In the genomic region with DNA sequence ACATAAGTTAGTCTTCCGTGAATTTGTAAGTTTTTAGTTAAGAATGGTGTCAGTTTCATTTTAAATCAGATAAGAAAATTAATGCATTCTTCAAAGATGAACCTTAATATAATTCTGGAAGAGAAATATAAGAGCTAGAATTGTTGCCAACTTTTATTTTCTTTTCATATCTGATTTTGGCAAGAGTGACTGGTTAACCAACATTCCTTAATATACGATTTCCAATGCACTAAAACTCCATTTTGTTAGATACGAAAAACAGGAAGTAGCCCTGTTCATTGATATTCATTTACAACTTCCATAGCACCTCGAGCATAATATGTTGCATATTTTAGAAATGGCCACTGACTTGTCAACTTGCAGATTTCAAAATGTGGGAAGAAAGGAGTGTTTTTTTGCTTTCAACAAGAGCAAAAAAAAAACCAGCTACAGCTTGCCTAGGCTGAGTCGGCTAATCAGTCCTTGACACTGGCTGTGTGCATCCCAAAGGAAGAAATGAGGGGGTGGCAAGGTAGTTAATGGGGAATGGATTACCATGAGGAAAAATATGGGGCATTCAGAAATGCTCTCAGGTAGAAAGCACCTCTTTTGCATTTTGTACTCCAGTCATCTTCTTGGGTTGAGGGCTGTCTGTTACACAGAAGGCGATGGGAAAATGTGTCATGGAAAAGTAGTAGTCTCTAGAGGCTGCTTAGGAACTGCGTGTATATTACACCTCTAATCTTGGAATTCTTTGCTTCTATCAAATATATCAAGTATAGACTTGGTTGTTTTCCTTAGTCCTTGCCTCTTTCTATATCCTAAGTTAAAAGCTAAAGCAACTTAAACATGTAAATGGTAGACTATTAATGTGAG, we compare ENCODE assay signal across 9 cellular contexts. TPM values are rescaled to one million over a fixed set of nuclear protein-coding genes. Genes with fewer than 3 reads are reported as not detected.
DNase-seq lines count a peak whose midpoint lies in the region; ATAC-seq and TF ChIP-seq lines count a peak whose summit lies in the region.
"Had no signal": no experiment of that assay in that cellular context is flagged by ENCODE, and none has a peak within 500 bp of the region (broad histone marks: within the 10 kb centered on the region; RNA-seq: fewer than 3 reads in every experiment).

No MANE protein-coding gene starts in this region.

- peaks cover 9% of the 10 kb centered on the region for H4K20me1 ChIP-seq in DOHH2 (ENCODE audit: control insufficient read depth, insufficient read depth, low read depth, low read length)
- peaks cover 72% of the 10 kb centered on the region for H4K20me1 ChIP-seq in neural progenitor cell (ENCODE audit: low read depth)

- H3K4me2 ChIP-seq in DOHH2 (ENCODE audit: low read length) (peak overlapping the region; percentile 93), neural progenitor cell (no peak overlapping the region)

- H3K9me3 Mint-ChIP-seq in chondrocyte (ENCODE audit: low read depth) (no peaks in the 10 kb centered on the region), nephron (no peaks in the 10 kb centered on the region), neural progenitor cell (no peaks in the 10 kb centered on the region)

- H2AFZ ChIP-seq in neural progenitor cell (replicated peaks), result no peak overlapping the region

- peak overlapping the region; percentile 65 for H3K4me3 Mint-ChIP-seq in chondrocyte (ENCODE audit: unreplicated experiment)
- H3K4me3 Mint-ChIP-seq in nephron, result peak overlapping the region; percentile 70 to 87 (median 83)
- no peak overlapping the region for H3K4me3 Mint-ChIP-seq in neural progenitor cell

- H3K4me1 ChIP-seq in DOHH2 (ENCODE audit: control insufficient read depth, low read length) (peaks cover 41% of the 10 kb centered on the region), neural progenitor cell (peaks cover 12% of the 10 kb centered on the region)

- H3K9me3 ChIP-seq in DOHH2 (ENCODE audit: control insufficient read depth, insufficient read depth, low read length) (no peaks in the 10 kb centered on the region), neural progenitor cell (ENCODE audit: low read depth) (no peaks in the 10 kb centered on the region)

- H3K4me3 ChIP-seq in DOHH2 (ENCODE audit: low read length), result peak overlapping the region; percentile 88
- no peak overlapping the region for H3K4me3 ChIP-seq in neural progenitor cell

- no peak overlapping the region for H3K9ac ChIP-seq in neural progenitor cell

- H3F3A ChIP-seq in DOHH2 (ENCODE audit: control insufficient read depth, insufficient read depth) (peaks cover 9% of the 10 kb centered on the region; the same call in 1 of the 2 replicates), neural progenitor cell (ENCODE audit: low read depth) (peaks cover 17% of the 10 kb centered on the region)

- peak; percentile 49 for DNase-seq in NOMO-1 treated with DMSO at 0.1 percent for 48 hours (lab: John Stamatoyannopoulos, UW; ENCODE audit: unreplicated experiment)
- DNase-seq in chondrocyte (ENCODE audit: low spot score), result no peak
- DNase-seq in T-helper 9 cell, result no peak
- no peak for DNase-seq in NCI-H524 treated with DMSO at 0.1 percent for 48 hours (lab: John Stamatoyannopoulos, UW)
- no peak for DNase-seq in neural progenitor cell (ENCODE audit: low spot score)
- DNase-seq: NCI-H1417 treated with DMSO at 0.1 percent for 48 hours had no signal

- H3K27me3 Mint-ChIP-seq in chondrocyte (ENCODE audit: low read depth) (no peaks in the 10 kb centered on the region), nephron (ENCODE audit: low read depth) (peaks cover 4% of the 10 kb centered on the region), neural progenitor cell (ENCODE audit: insufficient read depth, low read depth) (peaks cover 6% of the 10 kb centered on the region)

- TF ChIP-seq CTCF in DOHH2 (IDR thresholded peaks at IDR 0.05; ENCODE audit: low read depth, low read length, poor library complexity, severe bottlenecking) (no peak), chondrocyte (IDR thresholded peaks at IDR 0.05) (no peak), nephron (IDR thresholded peaks at IDR 0.05; ENCODE audit: unreplicated experiment in 3 of 3) (no peak), neural progenitor cell (IDR thresholded peaks at IDR 0.05) (no peak)

- ATAC-seq in HG02938 (IDR thresholded peaks at IDR 0.05; ENCODE audit: unreplicated experiment), result no peak

- H3K36me3 Mint-ChIP-seq in chondrocyte (ENCODE audit: low read depth) (no peaks in the 10 kb centered on the region), nephron (ENCODE audit: low read depth) (peaks cover 18% of the 10 kb centered on the region), neural progenitor cell (peaks cover 15% of the 10 kb centered on the region)

- H3K27ac Mint-ChIP-seq in chondrocyte (ENCODE audit: unreplicated experiment), result peak overlapping the region; percentile 83
- peak overlapping the region; percentile 90 to 97 (median 95) for H3K27ac Mint-ChIP-seq in nephron
- no peak overlapping the region for H3K27ac Mint-ChIP-seq in neural progenitor cell

- H3K9me2 ChIP-seq in DOHH2 (replicated peaks; ENCODE audit: control insufficient read depth, low read length), result no peaks in the 10 kb centered on the region

- peak overlapping the region; percentile 82 for H3K27ac ChIP-seq in DOHH2 (ENCODE audit: low read depth, low read length)
- H3K27ac ChIP-seq in neural progenitor cell, result no peak overlapping the region

- H3K36me3 ChIP-seq in DOHH2 (ENCODE audit: control insufficient read depth, low read length) (peaks cover 11% of the 10 kb centered on the region), neural progenitor cell (no peaks in the 10 kb centered on the region)

- H3K27me3 ChIP-seq in DOHH2 (ENCODE audit: control insufficient read depth, low read length) (no peaks in the 10 kb centered on the region), neural progenitor cell (peaks cover 17% of the 10 kb centered on the region)

- H3K4me1 Mint-ChIP-seq in chondrocyte (ENCODE audit: low read depth), result peaks cover 57% of the 10 kb centered on the region
- peaks cover 44% of the 10 kb centered on the region for H3K4me1 Mint-ChIP-seq in nephron
- H3K4me1 Mint-ChIP-seq in neural progenitor cell, result peaks cover 22% of the 10 kb centered on the region

- H3K79me2 ChIP-seq in DOHH2 (ENCODE audit: control insufficient read depth, low read length), result peaks cover 95% of the 10 kb centered on the region
- peaks cover 80% of the 10 kb centered on the region for H3K79me2 ChIP-seq in neural progenitor cell (ENCODE audit: low read depth)

RNA-seq across cellular contexts. Expression of a gene that starts 3.9 kb away (rescaled TPM):
- total RNA-seq in chondrocyte (14.2 to 14.8 TPM (median 14.6 TPM) in 3 replicates), neural progenitor cell (ENCODE audit: low replicate concordance) (20.3 and 22.2 TPM in 2 replicates)
